ENCODE assay signal across 27 cellular contexts in genomic region chr1:2784854-2785630, GRCh38. TPM values are rescaled to one million over a fixed set of nuclear protein-coding genes. Genes with fewer than 3 reads are reported as not detected.
DNase-seq lines count a peak whose midpoint lies in the region; ATAC-seq and TF ChIP-seq lines count a peak whose summit lies in the region.
"Had no signal": no experiment of that assay in that cellular context is flagged by ENCODE, and none has a peak within 500 bp of the region (broad histone marks: within the 10 kb centered on the region; RNA-seq: fewer than 3 reads in every experiment).

No MANE protein-coding gene starts in this region.

- H3K4me3 ChIP-seq in RWPE2 (ENCODE audit: severe bottlenecking), result no peak overlapping the region
- H3K4me3 ChIP-seq in upper lobe of left lung, result no peak overlapping the region
- H3K4me3 ChIP-seq: left ventricle myocardium inferior, neural progenitor cell, SJSA1 had no signal

- peak; percentile 41 for DNase-seq in activated effector memory CD4-positive, alpha-beta T cell treated with anti-CD3 and anti-CD28 coated beads, Interleukin-2, amount 50 U/mL, for 16 hours
- no peak for DNase-seq in activated effector memory CD4-positive, alpha-beta T cell treated with Interleukin-2 at 50 U/mL for 16 hours
- DNase-seq in RWPE2 (ENCODE audit: low spot score), result peak; percentile 38
- peak; percentile 13 for DNase-seq in natural killer cell
- DNase-seq in upper lobe of left lung, result peak; percentile 14 to 43
- DNase-seq in NCI-H1092 (lab: John Stamatoyannopoulos, UW), result no peak
- DNase-seq: activated CD4-positive, alpha-beta T cell treated with anti-CD3 and anti-CD28 coated beads, Interleukin-2, amount 50 U/mL, for 1 hour; activated naive CD8-positive, alpha-beta T cell treated with anti-CD3 and anti-CD28 coated beads for 36 hours; AML-193; DMS 273 treated with DMSO at 0.1 percent for 48 hours; EL; hypothalamus; KBM-7; left ventricle myocardium inferior; mesenchymal stem cell; NCI-H1092 treated with DMSO at 0.1 percent for 48 hours; NCI-H187; NCI-H446 treated with DMSO at 0.1 percent for 48 hours; NCI-H82; stimulated activated CD4-positive, alpha-beta T cell treated with anti-CD3 and anti-CD28 coated beads, Interleukin-4, amount 100 ng/mL, for 4 hours; substantia nigra had no signal

- H3K36me3 ChIP-seq in RWPE2 (ENCODE audit: low read depth) (no peaks in the 10 kb centered on the region), upper lobe of left lung (no peaks in the 10 kb centered on the region)
- H3K36me3 ChIP-seq: left ventricle myocardium inferior, neural progenitor cell, SJSA1 had no signal

- no peaks in the 10 kb centered on the region for H3K27me3 ChIP-seq in RWPE2 (ENCODE audit: insufficient read depth, poor library complexity, severe bottlenecking)
- H3K27me3 ChIP-seq in upper lobe of left lung, result peaks cover 0 to 27% (median 4%) of the 10 kb centered on the region in 4 donors
- H3K27me3 ChIP-seq: neural progenitor cell, SJSA1 had no signal

- peaks cover 4 to 6% of the 10 kb centered on the region in 2 donors for H3K9me3 Mint-ChIP-seq in natural killer cell

- H3K4me1 ChIP-seq in RWPE2 (ENCODE audit: insufficient read depth, poor library complexity, severe bottlenecking) (no peaks in the 10 kb centered on the region), upper lobe of left lung (peaks cover 0 to 12% (median 0%) of the 10 kb centered on the region in 4 donors)
- H3K4me1 ChIP-seq: left ventricle myocardium inferior, neural progenitor cell, SJSA1 had no signal

- intact Hi-C loops in natural killer cell (cut with micrococcal nuclease), result no loop called here

- H3K36me3 Mint-ChIP-seq in natural killer cell, result peaks cover 14% of the 10 kb centered on the region
- H3K36me3 Mint-ChIP-seq: activated naive CD8-positive, alpha-beta T cell treated with anti-CD3 and anti-CD28 coated beads for 36 hours; neural progenitor cell; type B pancreatic cell had no signal

- whole genome bisulfite sequencing in upper lobe of left lung, 2 donors, result 73 to 85% methylated on average over 11 to 12 of the region's 19 CpGs

- peaks cover 18 to 23% of the 10 kb centered on the region in 2 donors for H3K27me3 Mint-ChIP-seq in natural killer cell (ENCODE audit: low read depth in 2 of 2)
- H3K27me3 Mint-ChIP-seq: type B pancreatic cell had no signal

- H3K9me3 ChIP-seq in RWPE2 (ENCODE audit: severe bottlenecking), result peaks cover 5% of the 10 kb centered on the region
- peaks cover 8 to 26% (median 13%) of the 10 kb centered on the region in 4 donors for H3K9me3 ChIP-seq in upper lobe of left lung

- no peak overlapping the region for H3K27ac Mint-ChIP-seq in natural killer cell
- H3K27ac Mint-ChIP-seq: activated naive CD8-positive, alpha-beta T cell treated with anti-CD3 and anti-CD28 coated beads for 36 hours; CD8-positive, alpha-beta memory T cell; neural progenitor cell; type B pancreatic cell; WTC11 had no signal

- no peak for TF ChIP-seq POLR2A in upper lobe of left lung (IDR thresholded peaks at IDR 0.05)

- H3K4me3 Mint-ChIP-seq in natural killer cell, result no peak overlapping the region
- H3K4me3 Mint-ChIP-seq: activated naive CD8-positive, alpha-beta T cell treated with anti-CD3 and anti-CD28 coated beads for 36 hours; CD8-positive, alpha-beta memory T cell; neural progenitor cell; type B pancreatic cell; WTC11 had no signal

- no peak for TF ChIP-seq CTCF in RWPE2 (IDR thresholded peaks at IDR 0.05; ENCODE audit: poor library complexity, severe bottlenecking)
- TF ChIP-seq CTCF in natural killer cell (IDR thresholded peaks at IDR 0.05), result no peak
- no peak for TF ChIP-seq CTCF in upper lobe of left lung (IDR thresholded peaks at IDR 0.05)

- no peak for TF ChIP-seq EP300 in upper lobe of left lung (IDR thresholded peaks at IDR 0.05)

- no peak for ATAC-seq in RWPE2 (ENCODE audit: low read depth)
- ATAC-seq in natural killer cell, result no peak
- ATAC-seq in upper lobe of left lung (ENCODE audit: low FRiP score in 2 of 2), result peak in 1 of 2 donors; percentile 20
- ATAC-seq in HG03460 (IDR thresholded peaks at IDR 0.05; ENCODE audit: unreplicated experiment), result no peak
- ATAC-seq: WTC11 had no signal

- no peaks in the 10 kb centered on the region for H3K4me1 Mint-ChIP-seq in natural killer cell

- H3K27ac ChIP-seq in RWPE2 (ENCODE audit: poor library complexity, severe bottlenecking) (no peak overlapping the region), upper lobe of left lung (no peak overlapping the region)
- H3K27ac ChIP-seq: left ventricle myocardium inferior, neural progenitor cell, SJSA1 had no signal

RNA-seq across cellular contexts. Expression of gene TTC34, which starts 16.5 kb away (rescaled TPM):
- total RNA-seq in natural killer cell (1 to 10 TPM in 2 of 3 donors, under 1 TPM in 1; 0.80 to 1.4 (median 1.2) TPM), upper lobe of left lung (1 to 10 TPM in 5 of 6 donors, under 1 TPM in 1; 0.76 to 4.2 (median 2.1) TPM)

Comparison
In these comparisons a context has a peak if more than half of its experiments do, and no peak if none do; other contexts are left out.
1. DNase-seq: peak in activated effector memory CD4-positive, alpha-beta T cell treated with anti-CD3 and anti-CD28 coated beads, Interleukin-2, amount 50 U/mL, for 16 hours (single experiment), RWPE2 (single experiment), natural killer cell (single experiment) and upper lobe of left lung (2 of 2); none in activated effector memory CD4-positive, alpha-beta T cell treated with Interleukin-2 at 50 U/mL for 16 hours (single experiment) and NCI-H1092 (single experiment).